In genomic region chr14:65096323-65097089, GRCh38 we compare ENCODE assay signal across 9 cellular contexts. TPM values are rescaled to one million over a fixed set of nuclear protein-coding genes. Genes with fewer than 3 reads are reported as not detected.
DNase-seq lines count a peak whose midpoint lies in the region; ATAC-seq and TF ChIP-seq lines count a peak whose summit lies in the region.
"Had no signal": no experiment of that assay in that cellular context is flagged by ENCODE, and none has a peak within 500 bp of the region (broad histone marks: within the 10 kb centered on the region; RNA-seq: fewer than 3 reads in every experiment).

No MANE protein-coding gene starts in this region.

- no peak overlapping the region for H3K4me3 ChIP-seq in breast epithelium
- peak overlapping the region; percentile 0 to 16 for H3K4me3 ChIP-seq in mucosa of rectum (ENCODE audit: low read length in 2 of 2)
- no peak overlapping the region for H3K4me3 ChIP-seq in upper lobe of left lung

- 52 to 79% methylated on average over 6 of the region's 6 CpGs for WGBS in upper lobe of left lung, 2 donors

- intact Hi-C loops in breast epithelium (cut with DNase I; ENCODE audit: low total_unique reads): no loop called here

- peak overlapping the region; percentile 66 to 68 for H3K27ac ChIP-seq in breast epithelium
- H3K27ac ChIP-seq in mucosa of rectum (ENCODE audit: low read depth in 2 of 2, low read length in 2 of 2): peak overlapping the region; percentile 68 to 79
- H3K27ac ChIP-seq in upper lobe of left lung: peak overlapping the region; percentile 13 to 78 (median 38)

- H3K4me1 ChIP-seq in breast epithelium: peaks cover 4 to 42% of the 10 kb centered on the region in 2 donors
- H3K4me1 ChIP-seq in mucosa of rectum (ENCODE audit: control insufficient read depth in 2 of 2, insufficient read depth in 2 of 2, low read length in 2 of 2): peaks cover 36 to 70% of the 10 kb centered on the region in 2 donors
- peaks cover 50 to 64% (median 61%) of the 10 kb centered on the region in 4 donors for H3K4me1 ChIP-seq in upper lobe of left lung

- TF ChIP-seq EP300 in upper lobe of left lung (IDR thresholded peaks at IDR 0.05): no peak

- TF ChIP-seq CTCF in breast epithelium (IDR thresholded peaks at IDR 0.05) (no peak), upper lobe of left lung (IDR thresholded peaks at IDR 0.05) (no peak)

- DNase-seq in activated naive CD4-positive, alpha-beta T cell treated with Interleukin-2 at 50 U/mL for 16 hours: peak; percentile 12
- DNase-seq in activated naive CD4-positive, alpha-beta T cell treated with anti-CD3 and anti-CD28 coated beads, Interleukin-2, amount 50 U/mL, for 16 hours: no peak
- DNase-seq in breast epithelium (ENCODE audit: low spot score in 2 of 2) (no peak), upper lobe of left lung (no peak), pons (ENCODE audit: low spot score) (no peak), NCI-H2029 treated with DMSO at 0.1 percent for 48 hours (lab: John Stamatoyannopoulos, UW) (no peak)
- DNase-seq: NCI-H2227 treated with DMSO at 0.1 percent for 48 hours had no signal

- H3K27me3 ChIP-seq in breast epithelium (no peaks in the 10 kb centered on the region), mucosa of rectum (ENCODE audit: control insufficient read depth in 2 of 2, insufficient read depth in 2 of 2, low read length in 2 of 2) (no peaks in the 10 kb centered on the region), upper lobe of left lung (no peaks in the 10 kb centered on the region)

- H3K36me3 ChIP-seq in breast epithelium (peaks cover 2% of the 10 kb centered on the region), mucosa of rectum (ENCODE audit: control insufficient read depth in 2 of 2, insufficient read depth in 2 of 2, low read length in 2 of 2) (peaks cover 24 to 28% of the 10 kb centered on the region in 2 donors), upper lobe of left lung (peaks cover 17 to 44% (median 24%) of the 10 kb centered on the region in 4 donors)

- TF ChIP-seq POLR2A in breast epithelium (IDR thresholded peaks at IDR 0.05): no peak
- no peak for TF ChIP-seq POLR2A in upper lobe of left lung (IDR thresholded peaks at IDR 0.05)

- ATAC-seq in upper lobe of left lung (ENCODE audit: low FRiP score in 2 of 2) (peak in 1 of 2 donors; percentile 58), GM18867 (IDR thresholded peaks at IDR 0.05; ENCODE audit: unreplicated experiment) (no peak)

- no peaks in the 10 kb centered on the region for H3K9me3 ChIP-seq in breast epithelium
- no peaks in the 10 kb centered on the region for H3K9me3 ChIP-seq in mucosa of rectum (ENCODE audit: control insufficient read depth in 2 of 2, low read length in 2 of 2)
- H3K9me3 ChIP-seq in upper lobe of left lung: no peaks in the 10 kb centered on the region

- peak overlapping the region in 1 of 2 donors; percentile 23 for H3K9ac ChIP-seq in mucosa of rectum (ENCODE audit: low read depth in 1 of 2, low read length in 2 of 2)

RNA-seq across cellular contexts. Expression of gene MAX, which starts 5.8 kb away (rescaled TPM):
- 10 to 100 TPM; 50.5 to 64.1 (median 51.7) TPM for total RNA-seq in breast epithelium
- 100 to 1,000 TPM in 2 of 6 donors, 10 to 100 TPM in 4; 53.7 to 146 (median 68.2) TPM for total RNA-seq in upper lobe of left lung

Comparison
In these comparisons a context has a peak if more than half of its experiments do, and no peak if none do; other contexts are left out.
1. H3K4me3 ChIP-seq: peak in mucosa of rectum (2 of 2); none in breast epithelium (0 of 3) and upper lobe of left lung (0 of 4).
2. Peak in every context shown above with its lines, with median percentiles within 50 percentile points of each other: H3K27ac ChIP-seq.